Comparison of ENCODE assay signal across 9 cellular contexts in the genomic region with DNA sequence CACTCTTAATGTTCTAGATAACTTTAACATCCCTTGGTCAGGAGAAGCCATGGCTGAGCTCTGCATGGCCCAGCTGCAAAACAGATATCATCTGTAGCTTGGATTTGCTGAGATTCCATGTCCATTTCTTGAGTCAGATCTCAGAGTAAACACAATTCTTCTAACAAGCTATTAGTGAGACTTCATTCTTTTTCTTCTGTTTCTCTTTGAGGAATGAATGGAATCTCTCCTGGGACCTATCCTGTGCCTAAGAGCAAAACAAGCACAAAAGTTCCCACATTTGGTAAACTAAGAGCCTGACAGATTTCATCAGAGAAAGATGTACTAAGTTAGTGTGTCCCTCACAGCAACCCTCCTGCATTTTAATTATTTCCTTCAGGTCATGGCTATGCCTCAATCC.
DNase-seq lines count a peak whose midpoint lies in the region; ATAC-seq and TF ChIP-seq lines count a peak whose summit lies in the region.
"Had no signal": no experiment of that assay in that cellular context is flagged by ENCODE, and none has a peak within 500 bp of the region (broad histone marks: within the 10 kb centered on the region; RNA-seq: fewer than 3 reads in every experiment).

No MANE protein-coding gene starts in this region.

- H3K4me1 Mint-ChIP-seq in IgD-negative memory B cell (peaks cover 31 to 56% (median 43%) of the 10 kb centered on the region in 3 donors), endodermal cell (peaks cover 74% of the 10 kb centered on the region)

- no peak overlapping the region for H3K27ac ChIP-seq in endodermal cell (ENCODE audit: low read depth, low read length)

- H3K27ac Mint-ChIP-seq in IgD-negative memory B cell = peak overlapping the region in 2 of 3 donors; percentile 21 to 34
- H3K27ac Mint-ChIP-seq in endodermal cell = peak overlapping the region; percentile 76

- peaks cover 5% of the 10 kb centered on the region for H3K36me3 Mint-ChIP-seq in IgD-negative memory B cell
- H3K36me3 Mint-ChIP-seq in endodermal cell (ENCODE audit: low read depth) = no peaks in the 10 kb centered on the region

- H3K9ac ChIP-seq in endodermal cell (ENCODE audit: extremely low read depth, low read length, poor library complexity, severe bottlenecking) = no peak overlapping the region

- no peak for TF ChIP-seq CTCF in endodermal cell (conservative IDR thresholded peaks at IDR 0.05)

- no peak for ATAC-seq in HG03460 (IDR thresholded peaks at IDR 0.05; ENCODE audit: unreplicated experiment)

- H3K27me3 Mint-ChIP-seq in IgD-negative memory B cell (peaks cover 2% of the 10 kb centered on the region), endodermal cell (ENCODE audit: insufficient read depth) (no peaks in the 10 kb centered on the region)

- peak overlapping the region in 1 of 4 donors; percentile 29 for H3K4me3 Mint-ChIP-seq in IgD-negative memory B cell
- no peak overlapping the region for H3K4me3 Mint-ChIP-seq in endodermal cell

- no peak overlapping the region for H3K4me3 ChIP-seq in endodermal cell (ENCODE audit: low read length)

- H3K9me3 Mint-ChIP-seq in IgD-negative memory B cell (no peaks in the 10 kb centered on the region), endodermal cell (no peaks in the 10 kb centered on the region)

- no peaks in the 10 kb centered on the region for H3K9me3 ChIP-seq in endodermal cell (ENCODE audit: control insufficient read depth, low read length)

- H3K4me1 ChIP-seq in endodermal cell (ENCODE audit: control insufficient read depth, insufficient read depth, low read length) = peaks cover 12% of the 10 kb centered on the region

- peak; percentile 30 for DNase-seq in AG08396 (ENCODE audit: low spot score)
- DNase-seq in endodermal cell = no peak
- DNase-seq in non-pigmented ciliary epithelial cell (ENCODE audit: low read depth) = peak; percentile 67
- DNase-seq in cerebellum (ENCODE audit: low spot score) = no peak
- no peak for DNase-seq in stimulated activated CD4-positive, alpha-beta T cell treated with anti-CD3 and anti-CD28 coated beads, Interleukin-1b, Interleukin-23, amount 100 ng/mL, for 48 hours
- no peak for DNase-seq in HK-2 (ENCODE audit: unreplicated experiment)
- DNase-seq: foreskin melanocyte had no signal

- H3K36me3 ChIP-seq in endodermal cell (ENCODE audit: control insufficient read depth, insufficient read depth, low read length) = no peaks in the 10 kb centered on the region

- H3K27me3 ChIP-seq in endodermal cell (ENCODE audit: control insufficient read depth, insufficient read depth, low read length, poor library complexity, severe bottlenecking) = no peaks in the 10 kb centered on the region

Comparison
In these comparisons a context has a peak if more than half of its experiments do, and no peak if none do; other contexts are left out.
1. DNase-seq: peak in AG08396 (single experiment) and non-pigmented ciliary epithelial cell (single experiment); none in endodermal cell (single experiment), cerebellum (single experiment), stimulated activated CD4-positive, alpha-beta T cell treated with anti-CD3 and anti-CD28 coated beads, Interleukin-1b, Interleukin-23, amount 100 ng/mL, for 48 hours (single experiment) and HK-2 (single experiment).